Comparison of ENCODE assay signal across 8 cellular contexts in genomic region chr6:89610149-89610642, GRCh38. TPM values are rescaled to one million over a fixed set of nuclear protein-coding genes. Genes with fewer than 3 reads are reported as not detected.
DNase-seq lines count a peak whose midpoint lies in the region; ATAC-seq and TF ChIP-seq lines count a peak whose summit lies in the region.

No MANE protein-coding gene starts in this region.

- no peaks in the 10 kb centered on the region for H3K36me3 ChIP-seq in right lobe of liver

- H3K9me3 Mint-ChIP-seq in central memory CD8-positive, alpha-beta T cell = no peaks in the 10 kb centered on the region

- no peak for TF ChIP-seq POLR2A in right lobe of liver (IDR thresholded peaks at IDR 0.05)

- intact Hi-C loops in right lobe of liver (cut with DNase I) = loop anchor here (5.0 kb wide), 1 partner anchor 178 kb away; the partner anchor contains the start of gene ANKRD6 (in 2 of the 2)

- no peaks in the 10 kb centered on the region for H3K27me3 Mint-ChIP-seq in central memory CD8-positive, alpha-beta T cell

- peak; percentile 23 for DNase-seq in DMS53 treated with DMSO at 0.1 percent for 48 hours (lab: John Stamatoyannopoulos, UW; ENCODE audit: unreplicated experiment)
- peak; percentile 5 for DNase-seq in H4 (ENCODE audit: low spot score)
- DNase-seq in NCI-H2029 treated with DMSO at 0.1 percent for 48 hours (lab: John Stamatoyannopoulos, UW) = peak; percentile 29
- peak; percentile 64 to 73 for DNase-seq in activated CD4-positive, alpha-beta T cell treated with anti-CD3 and anti-CD28 coated beads for 24 hours (ENCODE audit: low read depth in 2 of 2)
- DNase-seq in central memory CD8-positive, alpha-beta T cell (ENCODE audit: low spot score in 2 of 2) = peak; percentile 54 to 70
- peak; percentile 73 to 79 (median 75) for DNase-seq in right lobe of liver
- peak; percentile 57 for DNase-seq in stimulated activated CD8-positive, alpha-beta memory T cell treated with anti-CD3 and anti-CD28 coated beads, Interleukin-12 subunit alpha, Interleukin-12 subunit beta, amount 100 ng/mL, for 4 hours (ENCODE audit: low read depth)
- DNase-seq in putamen (ENCODE audit: low spot score) = no peak

- peak; percentile 68 for ATAC-seq in central memory CD8-positive, alpha-beta T cell (replicated peaks; ENCODE audit: extremely low read depth, poor library complexity, severe bottlenecking)
- ATAC-seq in right lobe of liver = peak; percentile 87 to 93 (median 90)

- peaks cover 2% of the 10 kb centered on the region for H3K36me3 Mint-ChIP-seq in central memory CD8-positive, alpha-beta T cell (ENCODE audit: insufficient read depth)

- H3K4me1 Mint-ChIP-seq in central memory CD8-positive, alpha-beta T cell = no peaks in the 10 kb centered on the region

- no peaks in the 10 kb centered on the region for H3K9me3 ChIP-seq in right lobe of liver

- H3K4me1 ChIP-seq in right lobe of liver = no peaks in the 10 kb centered on the region

- 37% methylated on average over 11 of the region's 11 CpGs for WGBS in right lobe of liver (ENCODE audit: insufficient coverage, low coverage, low lambda C conversion rate, missing lambda C conversion rate)

- H3K27me3 ChIP-seq in right lobe of liver = no peaks in the 10 kb centered on the region

- peak; percentile 77 to 94 (median 92) for TF ChIP-seq CTCF in right lobe of liver (IDR thresholded peaks at IDR 0.05)

- H3K4me3 ChIP-seq in right lobe of liver = no peak overlapping the region

- H3K27ac ChIP-seq in right lobe of liver = no peak overlapping the region

- H3K4me3 Mint-ChIP-seq in central memory CD8-positive, alpha-beta T cell = no peak overlapping the region

- no peak overlapping the region for H3K27ac Mint-ChIP-seq in central memory CD8-positive, alpha-beta T cell (ENCODE audit: low read depth)

RNA-seq across cellular contexts. Expression of gene LYRM2, which starts 28.4 kb away (rescaled TPM):
- 8.4 and 15.8 TPM in 2 replicates for total RNA-seq in H4 (2014; rRNA removed; shearing (Covaris generic))
- total RNA-seq in right lobe of liver = 10 to 100 TPM; 10.8 to 16.3 (median 12.8) TPM
